14 cellular contexts compared by ENCODE assay signal in genomic region chr4:3709846-3710441, GRCh38. TPM values are rescaled to one million over a fixed set of nuclear protein-coding genes. Genes with fewer than 3 reads are reported as not detected.
"Had no signal": no experiment of that assay in that cellular context is flagged by ENCODE, and none has a peak within 500 bp of the region (broad histone marks: within the 10 kb centered on the region; RNA-seq: fewer than 3 reads in every experiment).

No MANE protein-coding gene starts in this region.

- FAIRE-seq: colon, endothelial cell of umbilical vein had no signal

- H3K36me3 ChIP-seq: adrenal gland, cardiac muscle cell, upper lobe of left lung, WERI-Rb-1 had no signal

- DNase-seq: activated CD4-positive, alpha-beta T cell treated with anti-CD3 and anti-CD28 coated beads, Interleukin-2, amount 50 U/mL, for 48 hours; activated effector memory CD4-positive, alpha-beta T cell treated with Interleukin-2 at 50 U/mL for 16 hours; activated T-cell treated with anti-CD3 and anti-CD28 coated beads, Interleukin-2, amount 50 U/mL, for 24 hours; foreskin keratinocyte; left cardiac atrium; stimulated activated CD4-positive, alpha-beta T cell treated with anti-CD3 and anti-CD28 coated beads, Interleukin-2, amount 100 ng/mL, for 48 hours; stimulated activated naive B cell treated with anti-CD40 and anti-IgM and Interleukin-4, amounts not matched to agents 10 μg/mL and 1 μg/mL and 100 μg/mL, for 72 hours; T-helper 17 cell; WERI-Rb-1 had no signal

- H3K27ac ChIP-seq: cardiac muscle cell, foreskin keratinocyte, upper lobe of left lung, WERI-Rb-1 had no signal

- H3K4me3 ChIP-seq: adrenal gland, cardiac muscle cell, upper lobe of left lung had no signal

- H3K27me3 ChIP-seq: adrenal gland, cardiac muscle cell, foreskin keratinocyte, upper lobe of left lung had no signal

- H3K4me1 ChIP-seq: adrenal gland, foreskin keratinocyte, upper lobe of left lung had no signal

- H3K9me3 ChIP-seq: adrenal gland, upper lobe of left lung had no signal

- ATAC-seq: foreskin keratinocyte; left cardiac atrium; stimulated activated naive B cell treated with anti-CD40 and anti-IgM and Interleukin-4, amounts not matched to agents 10 μg/mL and 1 μg/mL and 100 μg/mL, for 72 hours; T-helper 17 cell had no signal

RNA-seq across cellular contexts. Expression of gene ADRA2C, which starts 56.2 kb away (rescaled TPM):
- total RNA-seq: T-helper 17 cell had no signal
